10 cellular contexts compared by ENCODE assay signal in the genomic region with DNA sequence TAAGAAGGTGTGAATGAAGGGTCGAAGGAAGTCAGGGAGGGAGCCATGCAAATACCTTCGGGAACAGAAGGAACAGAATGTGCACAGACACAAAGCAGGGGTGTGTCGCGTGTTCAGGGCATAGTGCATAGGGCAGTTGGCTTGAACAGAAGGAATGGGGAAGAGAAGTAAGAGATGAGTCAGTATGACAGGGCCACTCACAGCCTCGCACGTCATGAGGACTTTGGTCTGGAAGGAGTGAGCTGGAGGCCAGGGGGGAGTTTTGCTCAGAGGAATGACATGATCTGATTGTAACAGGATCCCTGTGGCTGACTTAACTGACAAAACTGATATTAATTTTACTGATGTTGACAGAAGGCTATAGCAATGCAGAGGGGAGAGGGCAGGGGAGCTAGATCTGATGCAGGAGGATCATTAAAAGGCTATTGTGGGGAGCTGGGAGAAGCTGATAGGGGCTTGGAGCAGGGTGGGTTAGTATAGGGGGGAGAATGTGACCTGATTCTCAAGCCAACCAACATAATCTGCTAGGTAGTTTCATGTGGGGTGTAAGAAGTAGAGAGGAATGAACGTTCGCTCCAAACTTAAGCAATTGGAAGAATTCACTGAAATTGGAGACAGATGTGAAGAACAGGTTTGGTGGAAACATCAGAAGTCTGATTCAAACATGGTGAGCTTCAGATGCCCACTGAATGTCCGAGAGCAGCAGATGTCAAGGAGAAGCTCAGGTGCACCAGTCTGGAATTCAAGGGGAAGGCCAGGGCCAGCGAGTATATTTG.
DNase-seq lines count a peak whose midpoint lies in the region; ATAC-seq and TF ChIP-seq lines count a peak whose summit lies in the region.
"Had no signal": no experiment of that assay in that cellular context is flagged by ENCODE, and none has a peak within 500 bp of the region (broad histone marks: within the 10 kb centered on the region; RNA-seq: fewer than 3 reads in every experiment).

No MANE protein-coding gene starts in this region.

- TF ChIP-seq CTCF in brain microvascular endothelial cell (IDR thresholded peaks at IDR 0.05; ENCODE audit: low read depth, low read length, missing control alignments) (no peak), lower lobe of right lung (IDR thresholded peaks at IDR 0.05) (no peak)

- H3K36me3 ChIP-seq in brain microvascular endothelial cell (replicated peaks) = no peaks in the 10 kb centered on the region
- H3K36me3 ChIP-seq in lower lobe of right lung = no peaks in the 10 kb centered on the region

- ATAC-seq in lower lobe of right lung (peak; percentile 61 to 84), HG02759 (IDR thresholded peaks at IDR 0.05; ENCODE audit: unreplicated experiment) (no peak)
- ATAC-seq in activated CD4-positive, alpha-beta T cell treated with anti-CD3 and anti-CD28 coated beads for 36 hours = no peak
- ATAC-seq: activated T-cell treated with anti-CD3 and anti-CD28 coated beads, Interleukin-2, amount 50 U/mL, for 72 hours had no signal

- H3K4me1 Mint-ChIP-seq in activated CD4-positive, alpha-beta T cell treated with anti-CD3 and anti-CD28 coated beads for 36 hours = no peaks in the 10 kb centered on the region

- no peaks in the 10 kb centered on the region for H3K9me3 Mint-ChIP-seq in activated CD4-positive, alpha-beta T cell treated with anti-CD3 and anti-CD28 coated beads for 36 hours (ENCODE audit: low read depth)
- H3K9me3 Mint-ChIP-seq: activated T-cell treated with anti-CD3 and anti-CD28 coated beads, Interleukin-2, amount 50 U/mL, for 72 hours had no signal

- no peaks in the 10 kb centered on the region for H3K36me3 Mint-ChIP-seq in activated CD4-positive, alpha-beta T cell treated with anti-CD3 and anti-CD28 coated beads for 36 hours (ENCODE audit: low read depth)

- H3K4me3 ChIP-seq in brain microvascular endothelial cell (ENCODE audit: low read depth, low read length) (no peak overlapping the region), lower lobe of right lung (no peak overlapping the region)

- intact Hi-C loops in lower lobe of right lung (cut with DNase I) = no loop called here
- intact Hi-C loops in activated CD4-positive, alpha-beta T cell treated with anti-CD3 and anti-CD28 coated beads for 36 hours (cut with DNase I, micrococcal nuclease) = loop anchor here in 1 of 2 experiments (5.0 kb wide), 1 partner anchor 513 kb away; no protein-coding TSS in a partner anchor

- H3K4me1 ChIP-seq in lower lobe of right lung = peaks cover under 1% of the 10 kb centered on the region

- no peak overlapping the region for H3K27ac Mint-ChIP-seq in activated CD4-positive, alpha-beta T cell treated with anti-CD3 and anti-CD28 coated beads for 36 hours
- H3K27ac Mint-ChIP-seq: activated T-cell treated with anti-CD3 and anti-CD28 coated beads, Interleukin-2, amount 50 U/mL, for 72 hours had no signal

- POLR2A ChIA-PET in activated CD4-positive, alpha-beta T cell treated with anti-CD3 and anti-CD28 coated beads for 36 hours (lab: Charles Lee) = no interaction called here

- in situ Hi-C loops in ACHN (cut with HindIII; ENCODE audit: low pct_ligation_motif_present, low pct_unique_long_range_greater_than_20kb, low sequenced_read_pairs) = no loop called here
- in situ Hi-C loops in brain microvascular endothelial cell (cut with HindIII; ENCODE audit: low pct_ligation_motif_present, low sequenced_read_pairs) = no loop called here
- in situ Hi-C loops in G401 (cut with HindIII; ENCODE audit: low sequenced_read_pairs) = no loop called here

- H3K27ac ChIP-seq in brain microvascular endothelial cell (peak overlapping the region; percentile 53), lower lobe of right lung (no peak overlapping the region)

- no peak overlapping the region for H3K4me3 Mint-ChIP-seq in activated CD4-positive, alpha-beta T cell treated with anti-CD3 and anti-CD28 coated beads for 36 hours
- H3K4me3 Mint-ChIP-seq: activated T-cell treated with anti-CD3 and anti-CD28 coated beads, Interleukin-2, amount 50 U/mL, for 72 hours had no signal

- H3K27me3 Mint-ChIP-seq in activated CD4-positive, alpha-beta T cell treated with anti-CD3 and anti-CD28 coated beads for 36 hours = no peaks in the 10 kb centered on the region

- CTCF ChIA-PET in activated CD4-positive, alpha-beta T cell treated with anti-CD3 and anti-CD28 coated beads for 36 hours (lab: Charles Lee) = interaction anchor here (0.6 to 1.0 kb wide), 2 partner anchors 9 to 69 kb away, joined by 3 read pairs; no protein-coding TSS in a partner anchor

- H3K27me3 ChIP-seq in brain microvascular endothelial cell (replicated peaks) = no peaks in the 10 kb centered on the region
- no peaks in the 10 kb centered on the region for H3K27me3 ChIP-seq in lower lobe of right lung (ENCODE audit: low read depth)

- no peaks in the 10 kb centered on the region for H3K9me3 ChIP-seq in lower lobe of right lung

- DNase-seq in ACHN (peak; percentile 48), HuH-7 (ENCODE audit: low spot score) (peak; percentile 35), brain microvascular endothelial cell (peak; percentile 96), lower lobe of right lung (peak; percentile 62), NCI-H748 treated with DMSO at 0.1 percent for 48 hours (lab: John Stamatoyannopoulos, UW) (no peak), G401 (ENCODE audit: low spot score) (no peak)
- DNase-seq in activated CD4-positive, alpha-beta T cell treated with anti-CD3 and anti-CD28 coated beads for 36 hours = no peak
- DNase-seq: activated T-cell treated with anti-CD3 and anti-CD28 coated beads, Interleukin-2, amount 50 U/mL, for 72 hours; effector CD4-positive, alpha-beta T cell had no signal

Comparison
In these comparisons a context has a peak if more than half of its experiments do, and no peak if none do; other contexts are left out.
1. DNase-seq: peak in ACHN (single experiment), HuH-7 (single experiment), brain microvascular endothelial cell (single experiment) and lower lobe of right lung (single experiment); none in NCI-H748 treated with DMSO at 0.1 percent for 48 hours (single experiment), G401 (single experiment) and activated CD4-positive, alpha-beta T cell treated with anti-CD3 and anti-CD28 coated beads for 36 hours (single experiment).
2. ATAC-seq: peak in lower lobe of right lung (2 of 2); none in activated CD4-positive, alpha-beta T cell treated with anti-CD3 and anti-CD28 coated beads for 36 hours (single experiment) and HG02759 (single experiment).